In genomic region chr14:99244960-99245340, GRCh38 we compare ENCODE assay signal across 14 cellular contexts. TPM values are rescaled to one million over a fixed set of nuclear protein-coding genes. Genes with fewer than 3 reads are reported as not detected.
DNase-seq lines count a peak whose midpoint lies in the region; ATAC-seq and TF ChIP-seq lines count a peak whose summit lies in the region.
"Had no signal": no experiment of that assay in that cellular context is flagged by ENCODE, and none has a peak within 500 bp of the region (broad histone marks: within the 10 kb centered on the region; RNA-seq: fewer than 3 reads in every experiment).

No MANE protein-coding gene starts in this region.

- peaks cover 85% of the 10 kb centered on the region for H3K4me1 Mint-ChIP-seq in T-helper 17 cell
- H3K4me1 Mint-ChIP-seq: memory B cell had no signal

- TF ChIP-seq POLR2A in esophagus squamous epithelium (IDR thresholded peaks at IDR 0.05), result no peak
- no peak for TF ChIP-seq POLR2A in esophagus muscularis mucosa (IDR thresholded peaks at IDR 0.05; ENCODE audit: low read depth)

- H3K4me3 ChIP-seq in H7 (ENCODE audit: insufficient read depth, low read depth, low read length) (peak overlapping the region; percentile 66), esophagus squamous epithelium (peak overlapping the region; percentile 22 to 57 (median 44)), neuron (ENCODE audit: low read length) (peak overlapping the region; percentile 43), esophagus muscularis mucosa (no peak overlapping the region)

- peaks cover 10% of the 10 kb centered on the region for H3K36me3 Mint-ChIP-seq in T-helper 17 cell (ENCODE audit: low read depth)
- H3K36me3 Mint-ChIP-seq: memory B cell had no signal

- H3K27ac ChIP-seq in esophagus squamous epithelium, result peak overlapping the region; percentile 72 to 83 (median 80)
- H3K27ac ChIP-seq in esophagus muscularis mucosa (replicated peaks in 1 of 4), result no peak overlapping the region
- H3K27ac ChIP-seq: testis, WERI-Rb-1 had no signal

- H3K9me3 ChIP-seq in T-helper 17 cell (ENCODE audit: control insufficient read depth, low read length, poor library complexity, severe bottlenecking) (no peaks in the 10 kb centered on the region), esophagus squamous epithelium (no peaks in the 10 kb centered on the region), neuron (ENCODE audit: low read length) (no peaks in the 10 kb centered on the region), esophagus muscularis mucosa (no peaks in the 10 kb centered on the region)
- H3K9me3 ChIP-seq: heart right ventricle, testis had no signal

- TF ChIP-seq EP300 in esophagus muscularis mucosa (IDR thresholded peaks at IDR 0.05), result no peak

- H3K27me3 Mint-ChIP-seq in T-helper 17 cell, result no peaks in the 10 kb centered on the region

- H2AFZ ChIP-seq in neuron (ENCODE audit: low read depth, low read length), result no peak overlapping the region

- intact Hi-C loops in esophagus squamous epithelium (cut with DNase I), result no loop called here
- intact Hi-C loops in esophagus muscularis mucosa (cut with DNase I), result no loop called here

- peak overlapping the region; percentile 96 for H3K4me3 Mint-ChIP-seq in T-helper 17 cell
- H3K4me3 Mint-ChIP-seq: memory B cell had no signal

- no peak for DNase-seq in H7
- no peak for DNase-seq in T-helper 17 cell
- no peak for DNase-seq in esophagus squamous epithelium (lab: John Stamatoyannopoulos, UW)
- no peak for DNase-seq in esophagus muscularis mucosa (ENCODE audit: extremely low spot score)
- no peak for DNase-seq in cerebellar cortex (ENCODE audit: low spot score)
- DNase-seq in anterior cingulate cortex (lab: John Stamatoyannopoulos, UW), result no peak
- DNase-seq in GM13976 (ENCODE audit: low spot score), result no peak
- DNase-seq: heart right ventricle, NCI-H1417 treated with DMSO at 0.1 percent for 48 hours, SHP77 treated with DMSO at 0.1 percent for 48 hours, testis, WERI-Rb-1 had no signal

- 31 to 35% methylated on average over 5 of the region's 5 CpGs for WGBS in esophagus squamous epithelium, 2 donors
- 72% methylated on average over 5 of the region's 5 CpGs for whole genome bisulfite sequencing in esophagus muscularis mucosa

- no peak for ATAC-seq in T-helper 17 cell
- ATAC-seq: heart right ventricle had no signal

- in situ Hi-C loops in GM13976 (cut with MboI; ENCODE audit: low sequenced_read_pairs, unreplicated experiment), result no loop called here

- no peak for TF ChIP-seq CTCF in esophagus squamous epithelium (IDR thresholded peaks at IDR 0.05)
- TF ChIP-seq CTCF in esophagus muscularis mucosa (IDR thresholded peaks at IDR 0.05), result no peak
- TF ChIP-seq CTCF in GM13976 (IDR thresholded peaks at IDR 0.05; ENCODE audit: borderline replicate concordance, control extremely low read depth, extremely low read depth, insufficient read depth, missing control alignments), result no peak

- H3K27me3 ChIP-seq in H7 (ENCODE audit: control insufficient read depth, insufficient read depth, low read length) (peaks cover 2% of the 10 kb centered on the region; the same call in 1 of the 2 replicates), esophagus squamous epithelium (peaks cover 0 to 60% (median 0%) of the 10 kb centered on the region in 4 donors), neuron (ENCODE audit: insufficient read depth, low read length) (peaks cover 57% of the 10 kb centered on the region), esophagus muscularis mucosa (peaks cover 0 to 83% (median 20%) of the 10 kb centered on the region in 4 donors)
- H3K27me3 ChIP-seq: testis had no signal

- peak overlapping the region; percentile 100 for H3K27ac Mint-ChIP-seq in T-helper 17 cell
- H3K27ac Mint-ChIP-seq: memory B cell had no signal

- peaks cover 32 to 99% (median 50%) of the 10 kb centered on the region in 3 donors for H3K4me1 ChIP-seq in esophagus squamous epithelium
- peaks cover 7% of the 10 kb centered on the region for H3K4me1 ChIP-seq in neuron (ENCODE audit: insufficient read depth, low read length)
- peaks cover 5 to 19% (median 16%) of the 10 kb centered on the region in 4 donors for H3K4me1 ChIP-seq in esophagus muscularis mucosa
- H3K4me1 ChIP-seq: testis had no signal

- H3K36me3 ChIP-seq in H7 (replicated peaks; ENCODE audit: control insufficient read depth, insufficient read depth, low read length) (no peaks in the 10 kb centered on the region), esophagus squamous epithelium (no peaks in the 10 kb centered on the region), neuron (ENCODE audit: insufficient read depth, low read length) (no peaks in the 10 kb centered on the region), esophagus muscularis mucosa (no peaks in the 10 kb centered on the region)
- H3K36me3 ChIP-seq: heart right ventricle, WERI-Rb-1 had no signal

RNA-seq across cellular contexts. Expression of gene BCL11B, which starts 27.0 kb away (rescaled TPM):
- 5.7 and 6.1 TPM in 2 replicates for total RNA-seq in H7 (2014; rRNA removed; shearing (Covaris generic))
- total RNA-seq in T-helper 17 cell, result 100 to 1,000 TPM; 167 to 174 TPM
- 10 to 100 TPM; 10.1 to 19.3 (median 12.9) TPM for total RNA-seq in esophagus squamous epithelium
- total RNA-seq in esophagus muscularis mucosa, result under 1 TPM; 0.34 to 0.65 (median 0.46) TPM

Comparison
In these comparisons a context has a peak if more than half of its experiments do, and no peak if none do; other contexts are left out.
1. H3K4me3 ChIP-seq: peak in H7 (single experiment), esophagus squamous epithelium (4 of 4) and neuron (single experiment); none in esophagus muscularis mucosa (0 of 4).
2. H3K27ac ChIP-seq: peak in esophagus squamous epithelium (4 of 4); none in esophagus muscularis mucosa (0 of 4).
3. RNA of gene BCL11B, which starts 27.0 kb away (total RNA-seq): 167 to 174 TPM in T-helper 17 cell; 10.1 to 19.3 TPM in esophagus squamous epithelium, 5.7 to 6.1 TPM in H7 and 0.34 to 0.65 TPM in esophagus muscularis mucosa; every median in the first group is over 4 times any median in the second.